28 cellular contexts compared by ENCODE assay signal in the genomic region with DNA sequence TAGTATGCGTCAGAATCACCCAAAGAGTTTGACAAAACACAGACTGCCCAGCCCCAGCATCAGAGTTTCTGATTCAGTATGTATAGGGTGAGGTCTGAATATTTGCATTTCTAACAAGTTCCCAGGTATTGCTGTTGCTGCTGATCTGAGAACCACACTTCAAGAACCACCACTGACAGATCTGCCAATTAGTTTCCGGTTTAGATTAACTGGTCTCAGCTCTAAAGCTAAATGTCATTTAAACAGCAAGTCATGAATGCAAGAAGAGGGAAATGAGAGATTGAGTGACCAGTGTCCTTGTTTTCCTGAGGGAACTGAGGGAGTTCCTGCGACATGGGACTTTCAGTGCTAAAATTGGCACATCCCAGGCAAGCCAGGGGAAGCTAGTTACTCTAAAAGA.
DNase-seq lines count a peak whose midpoint lies in the region; ATAC-seq, FAIRE-seq and TF ChIP-seq lines count a peak whose summit lies in the region.
"Had no signal": no experiment of that assay in that cellular context is flagged by ENCODE, and none has a peak within 500 bp of the region (broad histone marks: within the 10 kb centered on the region; RNA-seq: fewer than 3 reads in every experiment).

No MANE protein-coding gene starts in this region.

- no peaks in the 10 kb centered on the region for H3K27me3 ChIP-seq in GM12878 (replicated peaks in 1 of 2; ENCODE audit: control insufficient read depth in 2 of 2, insufficient read depth in 2 of 2, low read length in 1 of 2)
- H3K27me3 ChIP-seq in CD8-positive, alpha-beta T cell (ENCODE audit: insufficient read depth, low read length): no peaks in the 10 kb centered on the region
- H3K27me3 ChIP-seq: heart left ventricle, left lung, pancreas had no signal

- TF ChIP-seq POLR2A in GM12878 (IDR thresholded peaks at IDR 0.05; ENCODE audit: low read depth, low read length): no peak

- WGBS in GM12878 (ENCODE audit: insufficient coverage, insufficient replicate concordance, low lambda C conversion rate, missing lambda C conversion rate): 12% methylated on average over 3 of the region's 3 CpGs

- H3K4me3 Mint-ChIP-seq in CD8-positive, alpha-beta T cell: no peak overlapping the region
- H3K4me3 Mint-ChIP-seq in activated CD4-positive, alpha-beta memory T cell treated with anti-CD3 and anti-CD28 coated beads for 36 hours: no peak overlapping the region
- H3K4me3 Mint-ChIP-seq: activated naive CD4-positive, alpha-beta T cell treated with anti-CD3 and anti-CD28 coated beads for 36 hours; activated T-cell treated with anti-CD3 and anti-CD28 coated beads, Interleukin-2, amount 50 U/mL, for 24 hours; CD14-positive monocyte; nephron had no signal

- DNase-seq in GM12878 (ENCODE audit: low read depth, low spot score) (peak; percentile 53), NCI-H1092 treated with DMSO at 0.1 percent for 48 hours (lab: John Stamatoyannopoulos, UW) (no peak)
- no peak for DNase-seq in CD8-positive, alpha-beta T cell
- no peak for DNase-seq in stimulated activated CD4-positive, alpha-beta T cell treated with anti-CD3 and anti-CD28 coated beads, Interleukin-4, amount 100 ng/mL, for 4 hours
- DNase-seq in activated CD4-positive, alpha-beta memory T cell treated with anti-CD3 and anti-CD28 coated beads for 36 hours: no peak
- DNase-seq: activated naive CD4-positive, alpha-beta T cell treated with anti-CD3 and anti-CD28 coated beads for 36 hours; activated T-cell treated with anti-CD3 and anti-CD28 coated beads, Interleukin-2, amount 50 U/mL, for 24 hours; anterior cingulate cortex; dermis blood vessel endothelial cell; DMS 273 treated with DMSO at 0.1 percent for 48 hours; heart left ventricle; Kasumi-1; left lung; NCI-H1092; NCI-H2107; NCI-H510A treated with DMSO at 0.1 percent for 48 hours; pancreas; RPMI8226; SK-N-SH; T1000 had no signal

- no peak overlapping the region for H3K4me3 ChIP-seq in GM12878
- no peak overlapping the region for H3K4me3 ChIP-seq in CD8-positive, alpha-beta T cell (ENCODE audit: low read depth, low read length)
- H3K4me3 ChIP-seq: left lung, pancreas had no signal

- H4K20me1 ChIP-seq in GM12878 (ENCODE audit: control insufficient read depth, insufficient read depth): no peaks in the 10 kb centered on the region

- H3K4me1 Mint-ChIP-seq in CD8-positive, alpha-beta T cell (ENCODE audit: low read depth): no peaks in the 10 kb centered on the region
- no peaks in the 10 kb centered on the region for H3K4me1 Mint-ChIP-seq in activated CD4-positive, alpha-beta memory T cell treated with anti-CD3 and anti-CD28 coated beads for 36 hours (ENCODE audit: low read depth)
- H3K4me1 Mint-ChIP-seq: CD14-positive monocyte had no signal

- H3K9ac ChIP-seq in GM12878 (ENCODE audit: control insufficient read depth, insufficient read depth, low read length): no peak overlapping the region
- H3K9ac ChIP-seq: SK-N-SH had no signal

- ATAC-seq in GM18867 (IDR thresholded peaks at IDR 0.05; ENCODE audit: unreplicated experiment) (peak; percentile 89), GM21717 (IDR thresholded peaks at IDR 0.05; ENCODE audit: unreplicated experiment) (peak; percentile 90), HG03175 (IDR thresholded peaks at IDR 0.05; ENCODE audit: unreplicated experiment) (peak; percentile 46), GM12878 (peak; percentile 95)
- ATAC-seq in CD8-positive, alpha-beta T cell: no peak
- ATAC-seq: heart left ventricle, left lung, pancreas had no signal

- TF ChIP-seq CTCF in GM12878 (IDR thresholded peaks at IDR 0.05 in 2 of 3, conservative IDR thresholded peaks at IDR 0.05 in 1 of 3; ENCODE audit: control insufficient read depth in 2 of 3, extremely low read depth in 1 of 3, insufficient read depth in 1 of 3, low read depth in 3 of 3, low read length in 3 of 3): no peak
- no peak for TF ChIP-seq CTCF in CD8-positive, alpha-beta T cell (IDR thresholded peaks at IDR 0.05)

- no peak overlapping the region for H3K27ac Mint-ChIP-seq in CD8-positive, alpha-beta T cell
- H3K27ac Mint-ChIP-seq in activated CD4-positive, alpha-beta memory T cell treated with anti-CD3 and anti-CD28 coated beads for 36 hours: no peak overlapping the region
- H3K27ac Mint-ChIP-seq: activated naive CD4-positive, alpha-beta T cell treated with anti-CD3 and anti-CD28 coated beads for 36 hours; activated T-cell treated with anti-CD3 and anti-CD28 coated beads, Interleukin-2, amount 50 U/mL, for 24 hours; CD14-positive monocyte had no signal

- SMC1A ChIA-PET in GM12878 (lab: Charles Lee; ENCODE audit: uncharacterized antibody, unreplicated experiment): interaction anchor here (0.7 to 4.0 kb wide), 7 partner anchors 10 to 120 kb away, joined by 3 to 29 read pairs (median 7); no protein-coding TSS in a partner anchor

- RAD21 ChIA-PET in GM12878 (lab: Charles Lee; ENCODE audit: unreplicated experiment): interaction anchor here (0.6 to 2.6 kb wide), 3 partner anchors 16 to 124 kb away, joined by 3 to 11 read pairs (median 3); no protein-coding TSS in a partner anchor

- POLR2A ChIA-PET in GM12878 (lab: Charles Lee): interaction anchor here (0.8 to 1.6 kb wide), 2 partner anchors 15 to 19 kb away, joined by 3 read pairs; no protein-coding TSS in a partner anchor
- POLR2A ChIA-PET in CD8-positive, alpha-beta T cell (lab: Charles Lee): no interaction called here
- POLR2A ChIA-PET in activated CD4-positive, alpha-beta memory T cell treated with anti-CD3 and anti-CD28 coated beads for 36 hours (lab: Charles Lee): no interaction called here

- no peaks in the 10 kb centered on the region for H3K79me2 ChIP-seq in GM12878 (ENCODE audit: control insufficient read depth, insufficient read depth, low read length)

- TF ChIP-seq RAD21 in GM12878 (IDR thresholded peaks at IDR 0.05; ENCODE audit: insufficient read depth, low read depth, low read length): no peak

- no TSS peak for BruUV-seq in GM12878 (replicated peaks; lab: Mats Ljungman, UMichigan)

- in situ Hi-C loops in GM12878 (cut with MboI): no loop called here

- H3K4me1 ChIP-seq in GM12878 (ENCODE audit: control insufficient read depth, insufficient read depth, low read length): no peaks in the 10 kb centered on the region
- no peaks in the 10 kb centered on the region for H3K4me1 ChIP-seq in CD8-positive, alpha-beta T cell (ENCODE audit: insufficient read depth, low read length)
- H3K4me1 ChIP-seq: left lung, pancreas had no signal

- no peak overlapping the region for H2AFZ ChIP-seq in GM12878 (ENCODE audit: control insufficient read depth, low read depth, low read length)

- H3K36me3 Mint-ChIP-seq in CD8-positive, alpha-beta T cell: no peaks in the 10 kb centered on the region
- H3K36me3 Mint-ChIP-seq in activated CD4-positive, alpha-beta memory T cell treated with anti-CD3 and anti-CD28 coated beads for 36 hours: no peaks in the 10 kb centered on the region
- H3K36me3 Mint-ChIP-seq: CD14-positive monocyte had no signal

- TF ChIP-seq EP300 in GM12878 (IDR thresholded peaks at IDR 0.05; ENCODE audit: borderline replicate concordance in 1 of 2, control insufficient read depth in 1 of 2, low read depth in 2 of 2, low read length in 2 of 2): peak; percentile 59; a peak in 2 of 4 replicates

- H3K9me3 Mint-ChIP-seq in CD8-positive, alpha-beta T cell: peaks cover 11% of the 10 kb centered on the region
- H3K9me3 Mint-ChIP-seq in activated CD4-positive, alpha-beta memory T cell treated with anti-CD3 and anti-CD28 coated beads for 36 hours: peaks cover 5% of the 10 kb centered on the region
- H3K9me3 Mint-ChIP-seq: nephron had no signal

- H3K27me3 Mint-ChIP-seq in CD8-positive, alpha-beta T cell (ENCODE audit: low read depth): no peaks in the 10 kb centered on the region
- H3K27me3 Mint-ChIP-seq in activated CD4-positive, alpha-beta memory T cell treated with anti-CD3 and anti-CD28 coated beads for 36 hours: no peaks in the 10 kb centered on the region
- H3K27me3 Mint-ChIP-seq: activated T-cell treated with anti-CD3 and anti-CD28 coated beads, Interleukin-2, amount 50 U/mL, for 24 hours had no signal

- H3K27ac ChIP-seq in GM12878 (ENCODE audit: control insufficient read depth, insufficient read depth): no peak overlapping the region
- H3K27ac ChIP-seq in CD8-positive, alpha-beta T cell (ENCODE audit: low read depth, low read length): no peak overlapping the region
- H3K27ac ChIP-seq: left lung, pancreas had no signal

- no peaks in the 10 kb centered on the region for H3K36me3 ChIP-seq in GM12878 (ENCODE audit: control insufficient read depth in 2 of 2, insufficient read depth in 2 of 2, low read length in 1 of 2)
- no peaks in the 10 kb centered on the region for H3K36me3 ChIP-seq in CD8-positive, alpha-beta T cell (ENCODE audit: insufficient read depth, low read length)
- H3K36me3 ChIP-seq: heart left ventricle, left lung, pancreas had no signal

- FAIRE-seq in GM12878 (lab: Jason Lieb, UNC): no peak
- FAIRE-seq: endothelial cell of umbilical vein, G401.6, H54, pancreas had no signal

- no peaks in the 10 kb centered on the region for H3K9me3 ChIP-seq in GM12878 (replicated peaks; ENCODE audit: control insufficient read depth, insufficient read depth, low read length)
- no peaks in the 10 kb centered on the region for H3K9me3 ChIP-seq in CD8-positive, alpha-beta T cell (ENCODE audit: low read length)
- H3K9me3 ChIP-seq: heart left ventricle, left lung, pancreas, SK-N-SH had no signal

- intact Hi-C loops in GM12878 (cut with micrococcal nuclease; ENCODE audit: unreplicated experiment): no loop called here
- intact Hi-C loops in CD8-positive, alpha-beta T cell (cut with DNase I, micrococcal nuclease): no loop called here
- intact Hi-C loops in activated CD4-positive, alpha-beta memory T cell treated with anti-CD3 and anti-CD28 coated beads for 36 hours (cut with micrococcal nuclease): no loop called here

- H3K4me2 ChIP-seq in GM12878 (ENCODE audit: control insufficient read depth, insufficient read depth): no peak overlapping the region
- H3K4me2 ChIP-seq: SK-N-SH had no signal

- CTCF ChIA-PET in GM12878 (lab: Yijun Ruan, JAX): no interaction called here
- CTCF ChIA-PET in CD8-positive, alpha-beta T cell (lab: Charles Lee): no interaction called here
- CTCF ChIA-PET in activated CD4-positive, alpha-beta memory T cell treated with anti-CD3 and anti-CD28 coated beads for 36 hours (lab: Charles Lee): no interaction called here

TF ChIP-seq in GM12878, 131 proteins besides CTCF, POLR2A, EP300 and RAD21 (continues in another document):
- TF ChIP-seq ATF7 (IDR thresholded peaks at IDR 0.05; ENCODE audit: low read depth): peak; percentile 75
